ENCODE assay signal across 10 cellular contexts in genomic region chr3:172134352-172134751, GRCh38.
DNase-seq lines count a peak whose midpoint lies in the region; ATAC-seq and TF ChIP-seq lines count a peak whose summit lies in the region.
"Had no signal": no experiment of that assay in that cellular context is flagged by ENCODE, and none has a peak within 500 bp of the region (broad histone marks: within the 10 kb centered on the region; RNA-seq: fewer than 3 reads in every experiment).

No MANE protein-coding gene starts in this region.

- peak; percentile 38 for DNase-seq in GM10248 (ENCODE audit: extremely low spot score)
- DNase-seq in HL-60 (ENCODE audit: low read depth in 1 of 2, low spot score in 1 of 2) = no peak
- DNase-seq in fibroblast of villous mesenchyme (ENCODE audit: low read depth) = peak; percentile 62
- DNase-seq in HCEC 1CT = no peak
- DNase-seq in putamen (ENCODE audit: low spot score) = no peak
- no peak for DNase-seq in activated gamma-delta T cell treated with Interleukin-2 at 50 U/mL for 16 hours
- DNase-seq in heart left ventricle = no peak
- DNase-seq: activated CD4-positive, alpha-beta T cell treated with anti-CD3 and anti-CD28 coated beads for 4 hours; NCI-H526 had no signal

- POLR2A ChIA-PET in GM10248 (lab: Yijun Ruan, JAX) = interaction anchor here (1.1 kb wide), 1 partner anchor 16 kb away, joined by 3 read pairs; no protein-coding TSS in a partner anchor

- H3K27me3 ChIP-seq in HL-60 (ENCODE audit: insufficient read depth, poor library complexity, severe bottlenecking) (no peaks in the 10 kb centered on the region), heart left ventricle (no peaks in the 10 kb centered on the region)

- no peaks in the 10 kb centered on the region for H3K9me3 ChIP-seq in heart left ventricle

- intact Hi-C loops in heart left ventricle (cut with DNase I) = no loop called here

- no peak for TF ChIP-seq CTCF in GM10248 (IDR thresholded peaks at IDR 0.05; ENCODE audit: control extremely low read depth, extremely low read depth, low read depth, missing control alignments)
- no peak for TF ChIP-seq CTCF in HL-60 (IDR thresholded peaks at IDR 0.05; ENCODE audit: insufficient read depth, low read length)
- no peak for TF ChIP-seq CTCF in fibroblast of villous mesenchyme (IDR thresholded peaks at IDR 0.05; ENCODE audit: insufficient read depth, low read depth, low read length)
- TF ChIP-seq CTCF in heart left ventricle (IDR thresholded peaks at IDR 0.05) = no peak

- WGBS in heart left ventricle, 4 donors = 88 to 96% (median 95%) methylated on average over 2 of the region's 2 CpGs

- H3K27ac ChIP-seq in HL-60 (replicated peaks) (peak overlapping the region; percentile 98), heart left ventricle (peak overlapping the region in 1 of 12 donors; percentile 92)

- H3K36me3 ChIP-seq in heart left ventricle = peaks cover 0 to 17% (median 0%) of the 10 kb centered on the region in 9 donors

- CTCF ChIA-PET in GM10248 (lab: Yijun Ruan, JAX) = interaction anchor here (0.8 to 1.3 kb wide), 5 partner anchors 8 to 27 kb away, joined by 3 to 6 read pairs (median 3); no protein-coding TSS in a partner anchor

- H3K4me3 ChIP-seq in HL-60 (replicated peaks; ENCODE audit: insufficient read depth, low read length) = no peak overlapping the region
- no peak overlapping the region for H3K4me3 ChIP-seq in fibroblast of villous mesenchyme (ENCODE audit: low read depth, low read length)
- no peak overlapping the region for H3K4me3 ChIP-seq in heart left ventricle

- TF ChIP-seq POLR2A in heart left ventricle (IDR thresholded peaks at IDR 0.05) = no peak

- ATAC-seq in GM21529 (IDR thresholded peaks at IDR 0.05; ENCODE audit: unreplicated experiment) (peak; percentile 51), heart left ventricle (no peak)

- H3K4me1 ChIP-seq in heart left ventricle = peaks cover 12 to 100% (median 61%) of the 10 kb centered on the region in 12 donors

Comparison
In these comparisons a context has a peak if more than half of its experiments do, and no peak if none do; other contexts are left out.
1. DNase-seq: peak in GM10248 (single experiment) and fibroblast of villous mesenchyme (single experiment); none in HL-60 (0 of 2), HCEC 1CT (single experiment), putamen (single experiment), activated gamma-delta T cell treated with Interleukin-2 at 50 U/mL for 16 hours (single experiment) and heart left ventricle (0 of 5).